9 cellular contexts compared by ENCODE assay signal in genomic region chr17:37770631-37771518, GRCh38. TPM values are rescaled to one million over a fixed set of nuclear protein-coding genes. Genes with fewer than 3 reads are reported as not detected.
DNase-seq lines count a peak whose midpoint lies in the region; ATAC-seq and TF ChIP-seq lines count a peak whose summit lies in the region.
"Had no signal": no experiment of that assay in that cellular context is flagged by ENCODE, and none has a peak within 500 bp of the region (broad histone marks: within the 10 kb centered on the region; RNA-seq: fewer than 3 reads in every experiment).

No MANE protein-coding gene starts in this region.

- H3K4me1 ChIP-seq in breast epithelium, result no peaks in the 10 kb centered on the region
- H3K4me1 ChIP-seq in left lung, result peaks cover 0 to 10% of the 10 kb centered on the region in 2 donors
- H3K4me1 ChIP-seq in tibial nerve, result no peaks in the 10 kb centered on the region

- H3K27ac ChIP-seq in breast epithelium, result no peak overlapping the region
- H3K27ac ChIP-seq in left lung, result no peak overlapping the region
- no peak overlapping the region for H3K27ac ChIP-seq in tibial nerve

- TF ChIP-seq POLR2A in breast epithelium (IDR thresholded peaks at IDR 0.05) (no peak), tibial nerve (IDR thresholded peaks at IDR 0.05) (no peak)

- 48 to 52% methylated on average over 17 of the region's 17 CpGs for WGBS in tibial nerve, 2 donors

- no peak overlapping the region for H3K4me3 ChIP-seq in Jurkat, Clone E6-1 (ENCODE audit: low read length)
- H3K4me3 ChIP-seq in breast epithelium (no peak overlapping the region), left lung (no peak overlapping the region), tibial nerve (no peak overlapping the region)

- no peaks in the 10 kb centered on the region for H3K36me3 ChIP-seq in breast epithelium
- no peaks in the 10 kb centered on the region for H3K36me3 ChIP-seq in left lung
- no peaks in the 10 kb centered on the region for H3K36me3 ChIP-seq in tibial nerve

- intact Hi-C loops in breast epithelium (cut with DNase I; ENCODE audit: low total_unique reads), result no loop called here
- intact Hi-C loops in left lung (cut with DNase I), result no loop called here

- H3K9me3 ChIP-seq in breast epithelium, result peaks cover 0 to 7% of the 10 kb centered on the region in 2 donors
- no peaks in the 10 kb centered on the region for H3K9me3 ChIP-seq in left lung
- H3K9me3 ChIP-seq in tibial nerve, result peaks cover 0 to 9% (median 0%) of the 10 kb centered on the region in 4 donors

- ATAC-seq in left lung, result peak; percentile 95
- ATAC-seq in GM18907 (IDR thresholded peaks at IDR 0.05; ENCODE audit: unreplicated experiment), result no peak
- ATAC-seq in GM18502 (IDR thresholded peaks at IDR 0.05; ENCODE audit: poor library complexity, unreplicated experiment), result no peak

- TF ChIP-seq EP300 in tibial nerve (IDR thresholded peaks at IDR 0.05), result no peak

- peaks cover 0 to 5% of the 10 kb centered on the region in 2 donors for H3K27me3 ChIP-seq in breast epithelium
- peaks cover 0 to 7% of the 10 kb centered on the region in 2 donors for H3K27me3 ChIP-seq in left lung
- peaks cover 0 to 4% of the 10 kb centered on the region in 2 donors for H3K27me3 ChIP-seq in tibial nerve

- TF ChIP-seq CTCF in breast epithelium (IDR thresholded peaks at IDR 0.05) (peak in 2 of 3 donors; percentile 46 to 55), left lung (IDR thresholded peaks at IDR 0.05) (peak; percentile 39 to 62), tibial nerve (IDR thresholded peaks at IDR 0.05) (peak in 3 of 5 experiments; percentile 24 to 35 (median 33))

- DNase-seq in DMS153 treated with DMSO at 0.1 percent for 48 hours (lab: John Stamatoyannopoulos, UW; ENCODE audit: unreplicated experiment) (peak; percentile 38), RPMI7951 (ENCODE audit: low read depth) (peak; percentile 54), breast epithelium (ENCODE audit: low spot score in 2 of 2) (peak in 1 of 2 donors; percentile 56), left lung (peak in 1 of 2 donors; percentile 38), tibial nerve (ENCODE audit: low spot score in 2 of 2) (peak in 1 of 2 donors; percentile 25)
- peak; percentile 17 for DNase-seq in Jurkat, Clone E6-1 (ENCODE audit: low read depth, low spot score)

RNA-seq across cellular contexts. Expression of gene HNF1B, which starts 26.0 kb away (rescaled TPM):
- polyA plus RNA-seq in Jurkat, Clone E6-1 (2012; ENCODE audit: insufficient read depth, insufficient read length), result not detected
- 0.12 TPM in 1 of 2 replicates, not detected in the other for total RNA-seq in RPMI7951 (2014; rRNA removed; shearing (Covaris generic))
- total RNA-seq in breast epithelium (under 1 TPM in 1 of 3 donors, not detected in 2; 0.33 TPM), left lung (10 to 100 TPM in 1 of 2 donors, 1 to 10 TPM in 1; 9.6 to 25.2 TPM), tibial nerve (not detected)
- total RNA-seq: mononuclear cell had no signal
